In the genomic region with DNA sequence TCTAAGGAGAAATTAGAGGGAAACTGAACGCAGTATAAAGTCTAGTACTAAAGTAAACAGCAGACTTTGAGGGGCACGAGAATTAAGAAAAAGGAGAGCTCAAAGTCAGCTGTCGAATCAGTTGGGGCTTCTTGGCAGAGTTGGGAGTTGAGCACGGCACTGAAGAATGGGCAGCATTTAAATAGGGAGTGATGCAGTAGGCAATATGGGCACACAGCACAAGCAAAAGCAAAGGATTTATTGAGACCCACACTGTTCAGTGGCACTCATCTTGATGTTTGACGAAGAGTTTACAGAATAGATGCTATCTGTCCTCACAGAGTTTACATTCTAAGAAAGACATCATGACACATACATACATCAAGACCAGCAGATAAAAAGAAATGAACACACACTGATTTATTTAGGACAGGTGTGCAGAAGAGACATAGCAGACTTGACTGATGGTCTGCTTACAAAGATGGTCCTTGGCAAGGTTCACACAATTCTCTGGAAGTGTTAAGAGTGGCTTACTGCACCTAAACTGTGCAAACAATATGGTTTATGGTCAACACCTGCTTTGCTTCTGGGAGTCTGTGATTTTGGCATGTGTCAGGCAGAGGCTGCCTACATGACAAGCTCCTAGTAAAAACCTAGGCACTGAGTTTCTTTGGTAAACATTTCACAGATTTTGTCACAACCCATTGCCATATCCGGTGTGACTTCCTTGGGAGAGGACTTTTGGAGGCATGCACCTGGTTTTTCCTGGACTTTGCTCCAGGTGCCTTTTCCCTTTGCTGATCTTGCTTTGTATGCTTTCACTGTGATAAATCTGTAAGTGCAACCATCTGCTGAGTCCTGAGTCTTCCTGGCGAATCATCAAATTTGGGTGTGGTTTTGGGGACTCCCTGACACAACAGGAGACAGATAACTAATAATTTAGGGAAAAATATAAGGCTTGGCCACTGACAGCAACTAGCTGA, we compare ENCODE assay signal across 1 cellular context.
A peak's percentile ranks its signal among the peaks of the same experiment; 100 is the strongest.
TF ChIP-seq lines count a peak whose summit lies in the region.

No MANE protein-coding gene starts in this region.

TF ChIP-seq in HepG2, 621 proteins besides CTCF, POLR2A, EP300 and RAD21 (continued from another document and continues in another):
- TF ChIP-seq, protein P1, sequence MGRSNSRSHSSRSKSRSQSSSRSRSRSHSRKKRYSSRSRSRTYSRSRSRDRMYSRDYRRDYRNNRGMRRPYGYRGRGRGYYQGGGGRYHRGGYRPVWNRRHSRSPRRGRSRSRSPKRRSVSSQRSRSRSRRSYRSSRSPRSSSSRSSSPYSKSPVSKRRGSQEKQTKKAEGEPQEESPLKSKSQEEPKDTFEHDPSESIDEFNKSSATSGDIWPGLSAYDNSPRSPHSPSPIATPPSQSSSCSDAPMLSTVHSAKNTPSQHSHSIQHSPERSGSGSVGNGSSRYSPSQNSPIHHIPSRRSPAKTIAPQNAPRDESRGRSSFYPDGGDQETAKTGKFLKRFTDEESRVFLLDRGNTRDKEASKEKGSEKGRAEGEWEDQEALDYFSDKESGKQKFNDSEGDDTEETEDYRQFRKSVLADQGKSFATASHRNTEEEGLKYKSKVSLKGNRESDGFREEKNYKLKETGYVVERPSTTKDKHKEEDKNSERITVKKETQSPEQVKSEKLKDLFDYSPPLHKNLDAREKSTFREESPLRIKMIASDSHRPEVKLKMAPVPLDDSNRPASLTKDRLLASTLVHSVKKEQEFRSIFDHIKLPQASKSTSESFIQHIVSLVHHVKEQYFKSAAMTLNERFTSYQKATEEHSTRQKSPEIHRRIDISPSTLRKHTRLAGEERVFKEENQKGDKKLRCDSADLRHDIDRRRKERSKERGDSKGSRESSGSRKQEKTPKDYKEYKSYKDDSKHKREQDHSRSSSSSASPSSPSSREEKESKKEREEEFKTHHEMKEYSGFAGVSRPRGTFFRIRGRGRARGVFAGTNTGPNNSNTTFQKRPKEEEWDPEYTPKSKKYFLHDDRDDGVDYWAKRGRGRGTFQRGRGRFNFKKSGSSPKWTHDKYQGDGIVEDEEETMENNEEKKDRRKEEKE (IDR thresholded peaks at IDR 0.05): no peak
- TF ChIP-seq ATAD3A (CRISPR knock-in tag; IDR thresholded peaks at IDR 0.05) (no peak), ZMYM4 (CRISPR knock-in tag; IDR thresholded peaks at IDR 0.05) (no peak), ZNF510 (CRISPR knock-in tag; IDR thresholded peaks at IDR 0.05; ENCODE audit: low read depth) (no peak), ZNF251 (CRISPR knock-in tag; IDR thresholded peaks at IDR 0.05) (no peak), TOPORS (CRISPR knock-in tag; IDR thresholded peaks at IDR 0.05) (no peak), JUNB (CRISPR knock-in tag; IDR thresholded peaks at IDR 0.05; ENCODE audit: borderline replicate concordance) (no peak), ZNF10 (CRISPR knock-in tag; IDR thresholded peaks at IDR 0.05; ENCODE audit: borderline replicate concordance, low read depth) (no peak), HDAC6 (IDR thresholded peaks at IDR 0.05; ENCODE audit: low read depth, low read length) (no peak), SAP130 (CRISPR knock-in tag; IDR thresholded peaks at IDR 0.05; ENCODE audit: low read depth) (peak; percentile 40), ZFAT (CRISPR knock-in tag; conservative IDR thresholded peaks at IDR 0.05) (no peak), MTA3 (CRISPR knock-in tag; IDR thresholded peaks at IDR 0.05) (no peak), ZNF660 (CRISPR knock-in tag; IDR thresholded peaks at IDR 0.05; ENCODE audit: borderline replicate concordance, low read depth) (no peak), ZNF24 (IDR thresholded peaks at IDR 0.05) (no peak), TCF7L2 (IDR thresholded peaks at IDR 0.05; ENCODE audit: low read depth, low read length) (no peak), ZNF607 (CRISPR knock-in tag; IDR thresholded peaks at IDR 0.05; ENCODE audit: borderline replicate concordance) (no peak), GATA4 (IDR thresholded peaks at IDR 0.05; ENCODE audit: borderline replicate concordance, low read depth) (no peak), ZNF282 (IDR thresholded peaks at IDR 0.05; ENCODE audit: partially characterized antibody) (no peak), ZNF614 (CRISPR knock-in tag; IDR thresholded peaks at IDR 0.05; ENCODE audit: borderline replicate concordance) (no peak), TBX2 (CRISPR knock-in tag; IDR thresholded peaks at IDR 0.05; ENCODE audit: borderline replicate concordance) (no peak), JDP2 (CRISPR knock-in tag; IDR thresholded peaks at IDR 0.05; ENCODE audit: borderline replicate concordance) (no peak), ZFP36L1 (CRISPR knock-in tag; IDR thresholded peaks at IDR 0.05) (no peak), YEATS2 (CRISPR knock-in tag; IDR thresholded peaks at IDR 0.05; ENCODE audit: borderline replicate concordance) (peak; percentile 23; the same call in 1 of the 2 replicates), ZNF878 (CRISPR knock-in tag; IDR thresholded peaks at IDR 0.05) (no peak), FOXP1 (IDR thresholded peaks at IDR 0.05) (no peak), FOXP1 (CRISPR knock-in tag; IDR thresholded peaks at IDR 0.05) (peak; percentile 38; the same call in 1 of the 2 replicates), CENPX (CRISPR knock-in tag; IDR thresholded peaks at IDR 0.05) (no peak), ZSCAN22 (CRISPR knock-in tag; IDR thresholded peaks at IDR 0.05) (no peak), ZNF678 (CRISPR knock-in tag; IDR thresholded peaks at IDR 0.05) (no peak), FOXA1 (IDR thresholded peaks at IDR 0.05) (no peak), FOXA1 (CRISPR knock-in tag; IDR thresholded peaks at IDR 0.05) (no peak), ZC3H13 (CRISPR knock-in tag; IDR thresholded peaks at IDR 0.05) (no peak), PCBP1 (IDR thresholded peaks at IDR 0.05; ENCODE audit: borderline replicate concordance, low read depth, low read length) (no peak), ZNF850 (CRISPR knock-in tag; conservative IDR thresholded peaks at IDR 0.05) (no peak)
- TF ChIP-seq, protein P2, sequence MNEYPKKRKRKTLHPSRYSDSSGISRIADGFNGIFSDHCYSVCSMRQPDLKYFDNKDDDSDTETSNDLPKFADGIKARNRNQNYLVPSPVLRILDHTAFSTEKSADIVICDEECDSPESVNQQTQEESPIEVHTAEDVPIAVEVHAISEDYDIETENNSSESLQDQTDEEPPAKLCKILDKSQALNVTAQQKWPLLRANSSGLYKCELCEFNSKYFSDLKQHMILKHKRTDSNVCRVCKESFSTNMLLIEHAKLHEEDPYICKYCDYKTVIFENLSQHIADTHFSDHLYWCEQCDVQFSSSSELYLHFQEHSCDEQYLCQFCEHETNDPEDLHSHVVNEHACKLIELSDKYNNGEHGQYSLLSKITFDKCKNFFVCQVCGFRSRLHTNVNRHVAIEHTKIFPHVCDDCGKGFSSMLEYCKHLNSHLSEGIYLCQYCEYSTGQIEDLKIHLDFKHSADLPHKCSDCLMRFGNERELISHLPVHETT (CRISPR knock-in tag; conservative IDR thresholded peaks at IDR 0.05): no peak
- TF ChIP-seq, protein P3, sequence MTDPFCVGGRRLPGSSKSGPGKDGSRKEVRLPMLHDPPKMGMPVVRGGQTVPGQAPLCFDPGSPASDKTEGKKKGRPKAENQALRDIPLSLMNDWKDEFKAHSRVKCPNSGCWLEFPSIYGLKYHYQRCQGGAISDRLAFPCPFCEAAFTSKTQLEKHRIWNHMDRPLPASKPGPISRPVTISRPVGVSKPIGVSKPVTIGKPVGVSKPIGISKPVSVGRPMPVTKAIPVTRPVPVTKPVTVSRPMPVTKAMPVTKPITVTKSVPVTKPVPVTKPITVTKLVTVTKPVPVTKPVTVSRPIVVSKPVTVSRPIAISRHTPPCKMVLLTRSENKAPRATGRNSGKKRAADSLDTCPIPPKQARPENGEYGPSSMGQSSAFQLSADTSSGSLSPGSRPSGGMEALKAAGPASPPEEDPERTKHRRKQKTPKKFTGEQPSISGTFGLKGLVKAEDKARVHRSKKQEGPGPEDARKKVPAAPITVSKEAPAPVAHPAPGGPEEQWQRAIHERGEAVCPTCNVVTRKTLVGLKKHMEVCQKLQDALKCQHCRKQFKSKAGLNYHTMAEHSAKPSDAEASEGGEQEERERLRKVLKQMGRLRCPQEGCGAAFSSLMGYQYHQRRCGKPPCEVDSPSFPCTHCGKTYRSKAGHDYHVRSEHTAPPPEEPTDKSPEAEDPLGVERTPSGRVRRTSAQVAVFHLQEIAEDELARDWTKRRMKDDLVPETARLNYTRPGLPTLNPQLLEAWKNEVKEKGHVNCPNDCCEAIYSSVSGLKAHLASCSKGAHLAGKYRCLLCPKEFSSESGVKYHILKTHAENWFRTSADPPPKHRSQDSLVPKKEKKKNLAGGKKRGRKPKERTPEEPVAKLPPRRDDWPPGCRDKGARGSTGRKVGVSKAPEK (CRISPR knock-in tag; IDR thresholded peaks at IDR 0.05; ENCODE audit: borderline replicate concordance): no peak
- TF ChIP-seq, protein P4, sequence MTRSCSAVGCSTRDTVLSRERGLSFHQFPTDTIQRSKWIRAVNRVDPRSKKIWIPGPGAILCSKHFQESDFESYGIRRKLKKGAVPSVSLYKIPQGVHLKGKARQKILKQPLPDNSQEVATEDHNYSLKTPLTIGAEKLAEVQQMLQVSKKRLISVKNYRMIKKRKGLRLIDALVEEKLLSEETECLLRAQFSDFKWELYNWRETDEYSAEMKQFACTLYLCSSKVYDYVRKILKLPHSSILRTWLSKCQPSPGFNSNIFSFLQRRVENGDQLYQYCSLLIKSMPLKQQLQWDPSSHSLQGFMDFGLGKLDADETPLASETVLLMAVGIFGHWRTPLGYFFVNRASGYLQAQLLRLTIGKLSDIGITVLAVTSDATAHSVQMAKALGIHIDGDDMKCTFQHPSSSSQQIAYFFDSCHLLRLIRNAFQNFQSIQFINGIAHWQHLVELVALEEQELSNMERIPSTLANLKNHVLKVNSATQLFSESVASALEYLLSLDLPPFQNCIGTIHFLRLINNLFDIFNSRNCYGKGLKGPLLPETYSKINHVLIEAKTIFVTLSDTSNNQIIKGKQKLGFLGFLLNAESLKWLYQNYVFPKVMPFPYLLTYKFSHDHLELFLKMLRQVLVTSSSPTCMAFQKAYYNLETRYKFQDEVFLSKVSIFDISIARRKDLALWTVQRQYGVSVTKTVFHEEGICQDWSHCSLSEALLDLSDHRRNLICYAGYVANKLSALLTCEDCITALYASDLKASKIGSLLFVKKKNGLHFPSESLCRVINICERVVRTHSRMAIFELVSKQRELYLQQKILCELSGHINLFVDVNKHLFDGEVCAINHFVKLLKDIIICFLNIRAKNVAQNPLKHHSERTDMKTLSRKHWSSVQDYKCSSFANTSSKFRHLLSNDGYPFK (CRISPR knock-in tag; IDR thresholded peaks at IDR 0.05; ENCODE audit: borderline replicate concordance): no peak
- TF ChIP-seq, protein P5, sequence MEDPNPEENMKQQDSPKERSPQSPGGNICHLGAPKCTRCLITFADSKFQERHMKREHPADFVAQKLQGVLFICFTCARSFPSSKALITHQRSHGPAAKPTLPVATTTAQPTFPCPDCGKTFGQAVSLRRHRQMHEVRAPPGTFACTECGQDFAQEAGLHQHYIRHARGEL (CRISPR knock-in tag; IDR thresholded peaks at IDR 0.05): no peak
- TF ChIP-seq, protein P6, sequence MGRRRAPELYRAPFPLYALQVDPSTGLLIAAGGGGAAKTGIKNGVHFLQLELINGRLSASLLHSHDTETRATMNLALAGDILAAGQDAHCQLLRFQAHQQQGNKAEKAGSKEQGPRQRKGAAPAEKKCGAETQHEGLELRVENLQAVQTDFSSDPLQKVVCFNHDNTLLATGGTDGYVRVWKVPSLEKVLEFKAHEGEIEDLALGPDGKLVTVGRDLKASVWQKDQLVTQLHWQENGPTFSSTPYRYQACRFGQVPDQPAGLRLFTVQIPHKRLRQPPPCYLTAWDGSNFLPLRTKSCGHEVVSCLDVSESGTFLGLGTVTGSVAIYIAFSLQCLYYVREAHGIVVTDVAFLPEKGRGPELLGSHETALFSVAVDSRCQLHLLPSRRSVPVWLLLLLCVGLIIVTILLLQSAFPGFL (CRISPR knock-in tag; IDR thresholded peaks at IDR 0.05): no peak
- TF ChIP-seq, protein P7, sequence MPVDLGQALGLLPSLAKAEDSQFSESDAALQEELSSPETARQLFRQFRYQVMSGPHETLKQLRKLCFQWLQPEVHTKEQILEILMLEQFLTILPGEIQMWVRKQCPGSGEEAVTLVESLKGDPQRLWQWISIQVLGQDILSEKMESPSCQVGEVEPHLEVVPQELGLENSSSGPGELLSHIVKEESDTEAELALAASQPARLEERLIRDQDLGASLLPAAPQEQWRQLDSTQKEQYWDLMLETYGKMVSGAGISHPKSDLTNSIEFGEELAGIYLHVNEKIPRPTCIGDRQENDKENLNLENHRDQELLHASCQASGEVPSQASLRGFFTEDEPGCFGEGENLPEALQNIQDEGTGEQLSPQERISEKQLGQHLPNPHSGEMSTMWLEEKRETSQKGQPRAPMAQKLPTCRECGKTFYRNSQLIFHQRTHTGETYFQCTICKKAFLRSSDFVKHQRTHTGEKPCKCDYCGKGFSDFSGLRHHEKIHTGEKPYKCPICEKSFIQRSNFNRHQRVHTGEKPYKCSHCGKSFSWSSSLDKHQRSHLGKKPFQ (CRISPR knock-in tag; IDR thresholded peaks at IDR 0.05; ENCODE audit: insufficient replicate concordance): peak; percentile 92
- TF ChIP-seq, protein P8, sequence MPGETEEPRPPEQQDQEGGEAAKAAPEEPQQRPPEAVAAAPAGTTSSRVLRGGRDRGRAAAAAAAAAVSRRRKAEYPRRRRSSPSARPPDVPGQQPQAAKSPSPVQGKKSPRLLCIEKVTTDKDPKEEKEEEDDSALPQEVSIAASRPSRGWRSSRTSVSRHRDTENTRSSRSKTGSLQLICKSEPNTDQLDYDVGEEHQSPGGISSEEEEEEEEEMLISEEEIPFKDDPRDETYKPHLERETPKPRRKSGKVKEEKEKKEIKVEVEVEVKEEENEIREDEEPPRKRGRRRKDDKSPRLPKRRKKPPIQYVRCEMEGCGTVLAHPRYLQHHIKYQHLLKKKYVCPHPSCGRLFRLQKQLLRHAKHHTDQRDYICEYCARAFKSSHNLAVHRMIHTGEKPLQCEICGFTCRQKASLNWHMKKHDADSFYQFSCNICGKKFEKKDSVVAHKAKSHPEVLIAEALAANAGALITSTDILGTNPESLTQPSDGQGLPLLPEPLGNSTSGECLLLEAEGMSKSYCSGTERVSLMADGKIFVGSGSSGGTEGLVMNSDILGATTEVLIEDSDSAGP (CRISPR knock-in tag; IDR thresholded peaks at IDR 0.05; ENCODE audit: borderline replicate concordance): no peak
- TF ChIP-seq, protein P9, sequence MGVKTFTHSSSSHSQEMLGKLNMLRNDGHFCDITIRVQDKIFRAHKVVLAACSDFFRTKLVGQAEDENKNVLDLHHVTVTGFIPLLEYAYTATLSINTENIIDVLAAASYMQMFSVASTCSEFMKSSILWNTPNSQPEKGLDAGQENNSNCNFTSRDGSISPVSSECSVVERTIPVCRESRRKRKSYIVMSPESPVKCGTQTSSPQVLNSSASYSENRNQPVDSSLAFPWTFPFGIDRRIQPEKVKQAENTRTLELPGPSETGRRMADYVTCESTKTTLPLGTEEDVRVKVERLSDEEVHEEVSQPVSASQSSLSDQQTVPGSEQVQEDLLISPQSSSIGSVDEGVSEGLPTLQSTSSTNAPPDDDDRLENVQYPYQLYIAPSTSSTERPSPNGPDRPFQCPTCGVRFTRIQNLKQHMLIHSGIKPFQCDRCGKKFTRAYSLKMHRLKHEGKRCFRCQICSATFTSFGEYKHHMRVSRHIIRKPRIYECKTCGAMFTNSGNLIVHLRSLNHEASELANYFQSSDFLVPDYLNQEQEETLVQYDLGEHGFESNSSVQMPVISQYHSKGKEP (CRISPR knock-in tag; IDR thresholded peaks at IDR 0.05): no peak
- TF ChIP-seq, protein P10, sequence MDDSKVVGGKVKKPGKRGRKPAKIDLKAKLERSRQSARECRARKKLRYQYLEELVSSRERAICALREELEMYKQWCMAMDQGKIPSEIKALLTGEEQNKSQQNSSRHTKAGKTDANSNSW (CRISPR knock-in tag; IDR thresholded peaks at IDR 0.05; ENCODE audit: borderline replicate concordance): no peak
